In the genomic region with DNA sequence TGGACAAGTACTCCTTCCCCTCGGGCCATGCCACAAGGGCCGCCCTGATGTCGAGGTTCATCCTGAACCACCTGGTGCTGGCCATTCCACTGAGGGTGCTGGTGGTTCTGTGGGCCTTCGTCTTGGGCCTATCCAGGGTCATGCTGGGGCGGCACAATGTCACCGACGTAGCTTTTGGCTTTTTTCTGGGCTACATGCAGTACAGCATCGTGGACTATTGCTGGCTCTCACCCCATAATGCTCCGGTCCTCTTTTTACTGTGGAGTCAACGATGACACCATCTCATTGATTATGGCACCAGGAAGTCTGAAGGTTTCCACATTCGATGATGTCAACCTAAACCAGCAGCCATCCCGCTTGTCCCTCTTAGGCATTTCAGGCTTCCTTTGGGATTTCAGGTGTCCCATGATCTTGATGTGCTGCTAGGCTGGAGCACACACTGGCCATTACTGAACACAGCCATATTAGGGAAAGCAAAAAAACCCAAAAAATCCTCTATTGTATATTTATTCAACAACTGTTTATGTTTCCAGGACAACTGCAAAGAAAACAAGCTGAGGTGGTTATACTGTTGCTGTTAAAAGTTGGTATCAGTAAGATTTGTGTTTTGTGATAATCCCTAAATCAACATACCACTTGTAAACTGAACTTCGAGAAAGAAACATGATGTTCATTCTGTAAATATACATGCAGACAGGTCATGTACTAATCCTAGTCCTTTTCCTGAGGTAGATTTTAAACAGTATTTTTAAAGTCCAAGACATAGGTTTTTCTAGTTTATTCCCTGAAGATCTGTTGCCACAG, we compare ENCODE assay signal across 8 cellular contexts. TPM values are rescaled to one million over a fixed set of nuclear protein-coding genes. Genes with fewer than 3 reads are reported as not detected.
DNase-seq lines count a peak whose midpoint lies in the region; ATAC-seq and TF ChIP-seq lines count a peak whose summit lies in the region.

No MANE protein-coding gene starts in this region.

- CTCF ChIA-PET in HEK293T (lab: Yijun Ruan, JAX): interaction anchor here (0.6 kb wide), 1 partner anchor 74 kb away, joined by 3 read pairs; no protein-coding TSS in a partner anchor

- DNase-seq in CD14-positive monocyte (ENCODE audit: low spot score) (no peak), HEK293T (ENCODE audit: extremely low spot score) (peak; percentile 11), posterior cingulate gyrus (no peak)
- DNase-seq in activated T-cell treated with anti-CD3 and anti-CD28 coated beads, Interleukin-2, amount 50 U/mL, for 72 hours: no peak
- no peak for DNase-seq in stimulated activated naive CD8-positive, alpha-beta T cell treated with anti-CD3 and anti-CD28 coated beads, Interleukin-15, amount 100 ng/mL, for 72 hours
- DNase-seq in activated CD8-positive, alpha-beta memory T cell treated with anti-CD3 and anti-CD28 coated beads, Interleukin-2, amount 50 U/mL, for 48 hours: no peak

- no peaks in the 10 kb centered on the region for H3K36me3 Mint-ChIP-seq in CD14-positive monocyte
- H3K36me3 Mint-ChIP-seq in activated T-cell treated with anti-CD3 and anti-CD28 coated beads, Interleukin-2, amount 50 U/mL, for 72 hours (ENCODE audit: insufficient read depth in 2 of 2): peaks cover 0 to 2% of the 10 kb centered on the region in 2 donors

- peak overlapping the region; percentile 88 to 95 for H3K4me3 Mint-ChIP-seq in CD14-positive monocyte
- peak overlapping the region; percentile 87 to 90 for H3K4me3 Mint-ChIP-seq in activated T-cell treated with anti-CD3 and anti-CD28 coated beads, Interleukin-2, amount 50 U/mL, for 72 hours
- H3K4me3 Mint-ChIP-seq in stimulated activated naive CD8-positive, alpha-beta T cell treated with anti-CD3 and anti-CD28 coated beads, Interleukin-15, amount 100 ng/mL, for 72 hours: peak overlapping the region; percentile 89 to 96

- H3K36me3 ChIP-seq in iPS-18a (ENCODE audit: control insufficient read depth, low read depth, low read length): no peaks in the 10 kb centered on the region

- H3K27ac Mint-ChIP-seq in CD14-positive monocyte: peak overlapping the region in 4 of 7 donors; percentile 18 to 54 (median 40)
- peak overlapping the region; percentile 66 for H3K27ac Mint-ChIP-seq in activated T-cell treated with anti-CD3 and anti-CD28 coated beads, Interleukin-2, amount 50 U/mL, for 72 hours
- H3K27ac Mint-ChIP-seq in stimulated activated naive CD8-positive, alpha-beta T cell treated with anti-CD3 and anti-CD28 coated beads, Interleukin-15, amount 100 ng/mL, for 72 hours: peak overlapping the region; percentile 77 to 85

- intact Hi-C loops in CD14-positive monocyte (cut with micrococcal nuclease) (no loop called here), posterior cingulate gyrus (cut with DNase I) (loop anchor here (2.0 to 10.0 kb wide), 3 partner anchors 16 to 1138 kb away; a partner anchor contains a TSS)

- TF ChIP-seq CTCF in CD14-positive monocyte (IDR thresholded peaks at IDR 0.05): no peak

- no peaks in the 10 kb centered on the region for H3K9me3 ChIP-seq in iPS-18a (ENCODE audit: control insufficient read depth, low read depth, low read length)

- POLR2A ChIA-PET in HEK293T (lab: Yijun Ruan, JAX): interaction anchor here (0.6 to 2.5 kb wide), 3 partner anchors 9 to 77 kb away, joined by 3 to 10 read pairs (median 5); a partner anchor contains a TSS

- peak overlapping the region; percentile 65 for H3K4me3 ChIP-seq in iPS-18a (ENCODE audit: low read length)

- ATAC-seq in activated T-cell treated with anti-CD3 and anti-CD28 coated beads, Interleukin-2, amount 50 U/mL, for 72 hours (replicated peaks in 1 of 2): peak in 1 of 2 donors; percentile 4
- ATAC-seq in stimulated activated naive CD8-positive, alpha-beta T cell treated with anti-CD3 and anti-CD28 coated beads, Interleukin-15, amount 100 ng/mL, for 72 hours: peak; percentile 27
- no peak for ATAC-seq in HG03457 (IDR thresholded peaks at IDR 0.05; ENCODE audit: unreplicated experiment)

- H3K9me3 Mint-ChIP-seq in CD14-positive monocyte: peaks cover 0 to 4% (median 0%) of the 10 kb centered on the region in 7 donors
- H3K9me3 Mint-ChIP-seq in activated T-cell treated with anti-CD3 and anti-CD28 coated beads, Interleukin-2, amount 50 U/mL, for 72 hours: no peaks in the 10 kb centered on the region
- H3K9me3 Mint-ChIP-seq in stimulated activated naive CD8-positive, alpha-beta T cell treated with anti-CD3 and anti-CD28 coated beads, Interleukin-15, amount 100 ng/mL, for 72 hours: no peaks in the 10 kb centered on the region

- H3K9ac ChIP-seq in iPS-18a (ENCODE audit: low read length): peak overlapping the region; percentile 79

- H3K27me3 ChIP-seq in iPS-18a (ENCODE audit: control insufficient read depth, insufficient read depth, low read length): peaks cover 13% of the 10 kb centered on the region

- peaks cover 36 to 42% (median 39%) of the 10 kb centered on the region in 3 donors for H3K27me3 Mint-ChIP-seq in CD14-positive monocyte (ENCODE audit: low read depth in 3 of 3)
- no peaks in the 10 kb centered on the region for H3K27me3 Mint-ChIP-seq in activated T-cell treated with anti-CD3 and anti-CD28 coated beads, Interleukin-2, amount 50 U/mL, for 72 hours (ENCODE audit: low read depth)
- no peaks in the 10 kb centered on the region for H3K27me3 Mint-ChIP-seq in stimulated activated naive CD8-positive, alpha-beta T cell treated with anti-CD3 and anti-CD28 coated beads, Interleukin-15, amount 100 ng/mL, for 72 hours

- peaks cover 51% of the 10 kb centered on the region for H3K4me1 Mint-ChIP-seq in CD14-positive monocyte
- peaks cover 71% of the 10 kb centered on the region for H3K4me1 Mint-ChIP-seq in activated T-cell treated with anti-CD3 and anti-CD28 coated beads, Interleukin-2, amount 50 U/mL, for 72 hours (ENCODE audit: low read depth)
- H3K4me1 Mint-ChIP-seq in stimulated activated naive CD8-positive, alpha-beta T cell treated with anti-CD3 and anti-CD28 coated beads, Interleukin-15, amount 100 ng/mL, for 72 hours: peaks cover 67% of the 10 kb centered on the region

- peaks cover 34% of the 10 kb centered on the region for H3K4me1 ChIP-seq in iPS-18a (ENCODE audit: control insufficient read depth, low read depth, low read length)

- no peak overlapping the region for H3K27ac ChIP-seq in iPS-18a (ENCODE audit: low read length)

TF ChIP-seq in HEK293T, 16 proteins besides CTCF, POLR2A, EP300 and RAD21:
- TF ChIP-seq FOXK2 (IDR thresholded peaks at IDR 0.05): no peak
- 0 out of 2 replicates have a peak, but pooled peaks have one; percentile 23 for TF ChIP-seq FOXA1 (IDR thresholded peaks at IDR 0.05)

RNA-seq across cellular contexts. Expression of a gene that starts 1.1 kb away (rescaled TPM):
- 1 to 10 TPM; 1.8 TPM for polyA plus RNA-seq in CD14-positive monocyte
- 1 to 10 TPM; 4.3 to 4.8 TPM for total RNA-seq in activated T-cell treated with anti-CD3 and anti-CD28 coated beads, Interleukin-2, amount 50 U/mL, for 72 hours

RNA-seq across cellular contexts. Expression of a gene that starts 3.1 kb away (rescaled TPM):
- polyA plus RNA-seq in CD14-positive monocyte: not detected
- total RNA-seq in activated T-cell treated with anti-CD3 and anti-CD28 coated beads, Interleukin-2, amount 50 U/mL, for 72 hours: under 1 TPM; 0.60 to 0.90 TPM

RNA-seq across cellular contexts. Expression of a gene that starts 16.2 kb away (rescaled TPM):
- 1 to 10 TPM; 2.8 to 4.4 TPM for polyA plus RNA-seq in CD14-positive monocyte
- 10 to 100 TPM in 1 of 2 donors, 1 to 10 TPM in 1; 9.3 to 11.0 TPM for total RNA-seq in activated T-cell treated with anti-CD3 and anti-CD28 coated beads, Interleukin-2, amount 50 U/mL, for 72 hours
